Comparison of ENCODE assay signal across 25 cellular contexts in genomic region chr16:15795615-15796014, GRCh38.
"Had no signal": no experiment of that assay in that cellular context is flagged by ENCODE, and none has a peak within 500 bp of the region (broad histone marks: within the 10 kb centered on the region; RNA-seq: fewer than 3 reads in every experiment).

No MANE protein-coding gene starts in this region.

- DNase-seq: activated B cell treated with CpG ODN at 0.5 μM for 24 hours; activated CD4-positive, alpha-beta T cell treated with anti-CD3 and anti-CD28 coated beads for 48 hours; activated CD4-positive, alpha-beta T cell treated with anti-CD3 and anti-CD28 coated beads, Interleukin-2, amount 50 U/mL, for 1 hour; activated CD4-positive, alpha-beta T cell treated with anti-CD3 and anti-CD28 coated beads, Interleukin-2, amount 50 U/mL, for 48 hours; activated CD8-positive, alpha-beta memory T cell treated with anti-CD3 and anti-CD28 coated beads for 24 hours; activated CD8-positive, alpha-beta T cell treated with anti-CD3 and anti-CD28 coated beads for 36 hours; activated effector memory CD4-positive, alpha-beta T cell treated with Interleukin-2 at 50 U/mL for 16 hours; activated naive CD4-positive, alpha-beta T cell treated with anti-CD3 and anti-CD28 coated beads for 36 hours; activated naive CD8-positive, alpha-beta T cell treated with anti-CD3 and anti-CD28 coated beads for 36 hours; activated naive CD8-positive, alpha-beta T cell treated with anti-CD3 and anti-CD28 coated beads, Interleukin-2, amount 50 U/mL, for 24 hours; activated T-cell treated with anti-CD3 and anti-CD28 coated beads, Interleukin-2, amount 50 U/mL, for 4 hours; adrenal gland; amygdala; cortex of kidney; dermis blood vessel endothelial cell; effector CD4-positive, alpha-beta T cell; glutamatergic neuron; heart left ventricle; T-helper 1 cell; T-helper 17 cell; T1000; WERI-Rb-1 had no signal

- H3K36me3 ChIP-seq: adrenal gland, breast epithelium, cardiac muscle cell, heart left ventricle, WERI-Rb-1 had no signal

- H3K27ac ChIP-seq: adrenal gland, breast epithelium, cardiac muscle cell, epithelial cell of prostate, WERI-Rb-1 had no signal

- H3K27me3 ChIP-seq: adrenal gland, breast epithelium, heart left ventricle had no signal

- H3K4me3 ChIP-seq: adrenal gland, breast epithelium, cardiac muscle cell, heart left ventricle had no signal

- H3K4me1 ChIP-seq: adrenal gland, breast epithelium had no signal

- H3K9me3 ChIP-seq: adrenal gland had no signal
